ENCODE assay signal across 20 cellular contexts in genomic region chr17:41634639-41635038, GRCh38. TPM values are rescaled to one million over a fixed set of nuclear protein-coding genes. Genes with fewer than 3 reads are reported as not detected.
DNase-seq lines count a peak whose midpoint lies in the region; ATAC-seq and TF ChIP-seq lines count a peak whose summit lies in the region.
"Had no signal": no experiment of that assay in that cellular context is flagged by ENCODE, and none has a peak within 500 bp of the region (broad histone marks: within the 10 kb centered on the region; RNA-seq: fewer than 3 reads in every experiment).

No MANE protein-coding gene starts in this region.

- no peak overlapping the region for H3K14ac ChIP-seq in mesenchymal stem cell (ENCODE audit: low read length in 2 of 2)

- H4K91ac ChIP-seq in mesenchymal stem cell (ENCODE audit: low read length) = no peak overlapping the region

- H3K4me1 ChIP-seq in A673 (ENCODE audit: insufficient read depth, low read length, poor library complexity, severe bottlenecking) (peaks cover 15% of the 10 kb centered on the region), mesenchymal stem cell (ENCODE audit: control insufficient read depth, insufficient read depth, low read depth, low read length) (peaks cover 4% of the 10 kb centered on the region)
- H3K4me1 ChIP-seq: Caco-2, HAP-1 had no signal

- no peak overlapping the region for H3K27ac Mint-ChIP-seq in WTC11
- H3K27ac Mint-ChIP-seq: activated naive CD8-positive, alpha-beta T cell; effector memory CD8-positive, alpha-beta T cell; IgD-negative memory B cell had no signal

- no peak overlapping the region for H2AK5ac ChIP-seq in mesenchymal stem cell (ENCODE audit: low read length, severe bottlenecking)

- H2BK15ac ChIP-seq in mesenchymal stem cell (ENCODE audit: low read depth, poor library complexity, severe bottlenecking) = no peak overlapping the region

- H2BK120ac ChIP-seq in mesenchymal stem cell (ENCODE audit: low read depth, low read length) = no peak overlapping the region

- H3K27me3 ChIP-seq in A673 (replicated peaks; ENCODE audit: insufficient read depth, low read depth, low read length, poor library complexity) (no peaks in the 10 kb centered on the region), mesenchymal stem cell (ENCODE audit: control insufficient read depth in 1 of 2, insufficient read depth in 1 of 2, low read length in 2 of 2) (peaks cover 0 to 11% of the 10 kb centered on the region in 2 experiments)
- H3K27me3 ChIP-seq: right atrium auricular region, transverse colon had no signal

- no peak overlapping the region for H4K8ac ChIP-seq in mesenchymal stem cell (ENCODE audit: low read length)

- H2BK5ac ChIP-seq in mesenchymal stem cell (ENCODE audit: low read depth, low read length, poor library complexity, severe bottlenecking) = no peak overlapping the region

- H3K27ac ChIP-seq in A673 (ENCODE audit: low read depth, low read length, poor library complexity, severe bottlenecking) (peak overlapping the region; percentile 40), mesenchymal stem cell (ENCODE audit: low read length, poor library complexity, severe bottlenecking) (no peak overlapping the region)
- H3K27ac ChIP-seq: right atrium auricular region, transverse colon had no signal

- CTCF ChIA-PET in A673 (lab: Charles Lee) (no interaction called here), WTC11 (lab: Charles Lee) (interaction anchor here (0.8 to 3.8 kb wide), 9 partner anchors 14 to 217 kb away, joined by 3 to 36 read pairs (median 6); partner anchors contain the start of gene KRT19)

- H2AFZ ChIP-seq in mesenchymal stem cell (ENCODE audit: low read depth, low read length) = no peak overlapping the region

- peak overlapping the region; percentile 33 for H3K9ac ChIP-seq in mesenchymal stem cell (ENCODE audit: low read length)

- H3K4me2 ChIP-seq in mesenchymal stem cell (ENCODE audit: low read length, poor library complexity, severe bottlenecking) = no peak overlapping the region

- in situ Hi-C loops in ACHN (cut with HindIII; ENCODE audit: low pct_ligation_motif_present, low pct_unique_long_range_greater_than_20kb, low sequenced_read_pairs) = no loop called here

- H3K23ac ChIP-seq in mesenchymal stem cell (ENCODE audit: low read length in 2 of 2) = no peak overlapping the region

- no TSS peak for BruUV-seq in A673 (replicated peaks; lab: Mats Ljungman, UMichigan)

- intact Hi-C loops in A673 (cut with micrococcal nuclease; ENCODE audit: unreplicated experiment) = no loop called here

- 83% methylated on average over 7 of the region's 7 CpGs for WGBS in mesenchymal stem cell

- H3K4me3 ChIP-seq in A673 (ENCODE audit: low read depth, low read length, poor library complexity, severe bottlenecking) (no peak overlapping the region), mesenchymal stem cell (ENCODE audit: insufficient read depth in 1 of 2, low read depth in 1 of 2, low read length in 2 of 2) (no peak overlapping the region)
- H3K4me3 ChIP-seq: HAP-1, transverse colon had no signal

- peak; percentile 12; the same call in 1 of the 2 replicates for ATAC-seq in WTC11
- ATAC-seq: effector memory CD8-positive, alpha-beta T cell had no signal

- no peaks in the 10 kb centered on the region for H3K9me3 Mint-ChIP-seq in WTC11
- H3K9me3 Mint-ChIP-seq: effector memory CD8-positive, alpha-beta T cell; IgD-negative memory B cell; neural crest cell had no signal

- no peak for DNase-seq in A673 (ENCODE audit: low spot score)
- DNase-seq in WTC11 (ENCODE audit: low spot score) = no peak
- no peak for DNase-seq in mesenchymal stem cell
- DNase-seq in DMS79 treated with DMSO at 0.1 percent for 48 hours (lab: John Stamatoyannopoulos, UW) = no peak
- no peak for DNase-seq in ACHN
- no peak for DNase-seq in NCI-H1048 (lab: John Stamatoyannopoulos, UW)
- DNase-seq: activated CD4-positive, alpha-beta T cell treated with anti-CD3 and anti-CD28 coated beads for 1 hour; Caco-2; effector memory CD8-positive, alpha-beta T cell; NCI-H2171; RPMI8226; stimulated activated CD4-positive, alpha-beta T cell treated with anti-CD3 and anti-CD28 coated beads, Interleukin-4, amount 100 ng/mL, for 1 hour; transverse colon had no signal

- H3K4me3 Mint-ChIP-seq in WTC11 = no peak overlapping the region
- H3K4me3 Mint-ChIP-seq: activated naive CD8-positive, alpha-beta T cell; effector memory CD8-positive, alpha-beta T cell; IgD-negative memory B cell; neural crest cell had no signal

- TF ChIP-seq CTCF in A673 (conservative IDR thresholded peaks at IDR 0.05; ENCODE audit: low read depth, low read length) (no peak), WTC11 (IDR thresholded peaks at IDR 0.05) (no peak)

- no peaks in the 10 kb centered on the region for H3K9me3 ChIP-seq in A673 (ENCODE audit: low read depth, low read length, poor library complexity, severe bottlenecking)
- H3K9me3 ChIP-seq in mesenchymal stem cell (ENCODE audit: control insufficient read depth, low read length) = no peaks in the 10 kb centered on the region
- H3K9me3 ChIP-seq: Caco-2, HAP-1, right atrium auricular region, transverse colon had no signal

- no peaks in the 10 kb centered on the region for H3K27me3 Mint-ChIP-seq in WTC11 (ENCODE audit: low read depth)
- H3K27me3 Mint-ChIP-seq: activated naive CD8-positive, alpha-beta T cell had no signal

- no peaks in the 10 kb centered on the region for H3K36me3 Mint-ChIP-seq in WTC11
- H3K36me3 Mint-ChIP-seq: activated naive CD8-positive, alpha-beta T cell; IgD-negative memory B cell had no signal

- H3K79me1 ChIP-seq in mesenchymal stem cell (replicated peaks; ENCODE audit: low read length, poor library complexity, severe bottlenecking) = no peaks in the 10 kb centered on the region

- peaks cover 10% of the 10 kb centered on the region for H3K4me1 Mint-ChIP-seq in WTC11
- H3K4me1 Mint-ChIP-seq: IgD-negative memory B cell had no signal

- H3K18ac ChIP-seq in mesenchymal stem cell (ENCODE audit: low read depth in 1 of 2, low read length in 2 of 2) = no peak overlapping the region

- H3K36me3 ChIP-seq in A673 (ENCODE audit: insufficient read depth, low read length, poor library complexity, severe bottlenecking) = no peaks in the 10 kb centered on the region
- H3K36me3 ChIP-seq in mesenchymal stem cell (ENCODE audit: control insufficient read depth in 1 of 2, insufficient read depth in 2 of 2, low read depth in 1 of 2, low read length in 2 of 2) = no peaks in the 10 kb centered on the region
- H3K36me3 ChIP-seq: HAP-1, right atrium auricular region, transverse colon had no signal

- no peak overlapping the region for H3K4ac ChIP-seq in mesenchymal stem cell (ENCODE audit: low read depth in 1 of 2, low read length in 2 of 2)

- no peak overlapping the region for H2BK12ac ChIP-seq in mesenchymal stem cell (ENCODE audit: low read length in 2 of 2)

- POLR2A ChIA-PET in A673 (lab: Charles Lee; ENCODE audit: low non-redundant PET) = no interaction called here
- POLR2A ChIA-PET in WTC11 (lab: Charles Lee) = no interaction called here

TF ChIP-seq in WTC11, 78 proteins besides CTCF, POLR2A, EP300 and RAD21 (continues in another document):
- no peak for TF ChIP-seq NR3C1 (CRISPR knock-in tag; conservative IDR thresholded peaks at IDR 0.05; ENCODE audit: low read depth)
- no peak for TF ChIP-seq TEAD4 (CRISPR knock-in tag; IDR thresholded peaks at IDR 0.05)
- TF ChIP-seq FOXP1 (CRISPR knock-in tag; IDR thresholded peaks at IDR 0.05; ENCODE audit: borderline replicate concordance) = no peak
- no peak for TF ChIP-seq NR1H2 (CRISPR knock-in tag; IDR thresholded peaks at IDR 0.05)
- no peak for TF ChIP-seq NR2C2 (CRISPR knock-in tag; IDR thresholded peaks at IDR 0.05)
- TF ChIP-seq SP1 (CRISPR knock-in tag; conservative IDR thresholded peaks at IDR 0.05) = no peak
- TF ChIP-seq FOXK1 (CRISPR knock-in tag; IDR thresholded peaks at IDR 0.05) = no peak
- TF ChIP-seq, protein P1, sequence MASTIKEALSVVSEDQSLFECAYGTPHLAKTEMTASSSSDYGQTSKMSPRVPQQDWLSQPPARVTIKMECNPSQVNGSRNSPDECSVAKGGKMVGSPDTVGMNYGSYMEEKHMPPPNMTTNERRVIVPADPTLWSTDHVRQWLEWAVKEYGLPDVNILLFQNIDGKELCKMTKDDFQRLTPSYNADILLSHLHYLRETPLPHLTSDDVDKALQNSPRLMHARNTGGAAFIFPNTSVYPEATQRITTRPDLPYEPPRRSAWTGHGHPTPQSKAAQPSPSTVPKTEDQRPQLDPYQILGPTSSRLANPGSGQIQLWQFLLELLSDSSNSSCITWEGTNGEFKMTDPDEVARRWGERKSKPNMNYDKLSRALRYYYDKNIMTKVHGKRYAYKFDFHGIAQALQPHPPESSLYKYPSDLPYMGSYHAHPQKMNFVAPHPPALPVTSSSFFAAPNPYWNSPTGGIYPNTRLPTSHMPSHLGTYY (CRISPR knock-in tag; IDR thresholded peaks at IDR 0.05) = no peak
- no peak for TF ChIP-seq SMAD4 (CRISPR knock-in tag; IDR thresholded peaks at IDR 0.05)
- no peak for TF ChIP-seq IRF2 (CRISPR knock-in tag; IDR thresholded peaks at IDR 0.05; ENCODE audit: borderline replicate concordance, low read depth)
- TF ChIP-seq TEAD1 (CRISPR knock-in tag; IDR thresholded peaks at IDR 0.05) = no peak
- TF ChIP-seq TCF7 (CRISPR knock-in tag; IDR thresholded peaks at IDR 0.05; ENCODE audit: low read depth) = no peak
- TF ChIP-seq, protein P2, sequence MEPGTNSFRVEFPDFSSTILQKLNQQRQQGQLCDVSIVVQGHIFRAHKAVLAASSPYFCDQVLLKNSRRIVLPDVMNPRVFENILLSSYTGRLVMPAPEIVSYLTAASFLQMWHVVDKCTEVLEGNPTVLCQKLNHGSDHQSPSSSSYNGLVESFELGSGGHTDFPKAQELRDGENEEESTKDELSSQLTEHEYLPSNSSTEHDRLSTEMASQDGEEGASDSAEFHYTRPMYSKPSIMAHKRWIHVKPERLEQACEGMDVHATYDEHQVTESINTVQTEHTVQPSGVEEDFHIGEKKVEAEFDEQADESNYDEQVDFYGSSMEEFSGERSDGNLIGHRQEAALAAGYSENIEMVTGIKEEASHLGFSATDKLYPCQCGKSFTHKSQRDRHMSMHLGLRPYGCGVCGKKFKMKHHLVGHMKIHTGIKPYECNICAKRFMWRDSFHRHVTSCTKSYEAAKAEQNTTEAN (CRISPR knock-in tag; IDR thresholded peaks at IDR 0.05) = no peak

RNA-seq across cellular contexts. Expression of gene KRT17, which starts 10.3 kb away (rescaled TPM):
- total RNA-seq in A673 (2021) = 54.1 and 82.2 TPM in 2 replicates
- total RNA-seq in WTC11 (2021) = 0.53 to 1.5 TPM (median 0.92 TPM) in 3 replicates
- 0.10 TPM for polyA plus RNA-seq in mesenchymal stem cell (2013, experiment 1 of 2)
- polyA plus RNA-seq in mesenchymal stem cell (2013, experiment 2 of 2) = not detected
- total RNA-seq: neural crest cell; right atrium auricular region; T-helper 2 cell treated with Interferon-gamma antibody and Interleukin-4, amounts not matched to agents 100 ng/mL and 5 ng/mL, for 36 hours had no signal
- polyA plus RNA-seq: IgD-negative memory B cell had no signal

RNA-seq across cellular contexts. Expression of gene KRT16, which starts 22.1 kb away (rescaled TPM):
- total RNA-seq in A673 (2021) = not detected in 2 replicates
- total RNA-seq in WTC11 (2021) = not detected in 3 replicates
- not detected for polyA plus RNA-seq in mesenchymal stem cell (2013, experiment 1 of 2)
- polyA plus RNA-seq in mesenchymal stem cell (2013, experiment 2 of 2) = not detected
- total RNA-seq: Caco-2; fibroblast of villous mesenchyme; neural crest cell; T-helper 2 cell treated with Interferon-gamma antibody and Interleukin-4, amounts not matched to agents 100 ng/mL and 5 ng/mL, for 36 hours had no signal
- polyA plus RNA-seq: IgD-negative memory B cell had no signal

RNA-seq across cellular contexts. Expression of gene KRT14, which starts 47.9 kb away (rescaled TPM):
- not detected in 2 replicates for total RNA-seq in A673 (2021)
- not detected in 3 replicates for total RNA-seq in WTC11 (2021)
- polyA plus RNA-seq in mesenchymal stem cell (2013, experiment 1 of 2) = not detected
- not detected for polyA plus RNA-seq in mesenchymal stem cell (2013, experiment 2 of 2)
- total RNA-seq: Caco-2; fibroblast of villous mesenchyme; neural crest cell; T-helper 2 cell treated with Interferon-gamma antibody and Interleukin-4, amounts not matched to agents 100 ng/mL and 5 ng/mL, for 36 hours had no signal
- polyA plus RNA-seq: IgD-negative memory B cell had no signal

RNA-seq across cellular contexts. Expression of gene EIF1, which starts 54.0 kb away (rescaled TPM):
- total RNA-seq in A673 (2021) (504 and 524 TPM in 2 replicates), WTC11 (2021) (466 to 481 TPM (median 475 TPM) in 3 replicates)
- 1,039 TPM for polyA plus RNA-seq in mesenchymal stem cell (2013, experiment 1 of 2)
- 1,049 TPM for polyA plus RNA-seq in mesenchymal stem cell (2013, experiment 2 of 2)

Comparison
In these comparisons a context has a peak if more than half of its experiments do, and no peak if none do; other contexts are left out.
1. RNA of gene KRT17, which starts 10.3 kb away (total RNA-seq): 54.1 to 82.2 TPM in A673; 0.53 to 1.5 TPM in WTC11; every median in the first group is over 10 times any median in the second.